27 cellular contexts compared by ENCODE assay signal in the genomic region with DNA sequence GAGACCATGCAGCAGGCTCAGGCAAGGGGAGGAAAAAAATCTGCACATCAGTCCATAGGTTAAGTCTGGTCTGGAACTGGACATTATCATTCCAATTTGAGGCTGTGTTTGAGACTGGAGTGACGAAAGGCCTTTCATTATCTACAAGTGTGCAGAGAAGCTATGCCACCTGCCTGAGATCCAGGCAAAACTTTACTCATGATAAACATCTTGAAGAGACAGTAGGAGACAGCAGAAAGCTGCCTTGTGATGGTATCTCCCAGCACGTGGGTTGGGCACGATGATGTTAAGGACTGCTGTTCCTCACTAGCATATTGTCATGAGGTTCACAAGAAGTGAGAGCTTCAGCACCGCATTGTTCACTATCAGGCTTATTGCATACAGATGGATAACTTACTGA.
"Had no signal": no experiment of that assay in that cellular context is flagged by ENCODE, and none has a peak within 500 bp of the region (broad histone marks: within the 10 kb centered on the region; RNA-seq: fewer than 3 reads in every experiment).

No MANE protein-coding gene starts in this region.

- ATAC-seq: activated CD8-positive, alpha-beta T cell treated with anti-CD3 and anti-CD28 coated beads for 36 hours; activated naive CD8-positive, alpha-beta T cell treated with anti-CD3 and anti-CD28 coated beads, Interleukin-2, amount 50 U/mL, for 24 hours; activated T-cell treated with anti-CD3 and anti-CD28 coated beads, Interleukin-2, amount 50 U/mL, for 4 hours; activated T-helper 17 cell treated with anti-CD3 and anti-CD28 coated beads, Interleukin-2, amount 50 U/mL, for 72 hours; body of pancreas; esophagus mucosa; gastroesophageal sphincter; WTC11 had no signal

- H3K27ac ChIP-seq: adrenal gland, body of pancreas, colonic mucosa, gastroesophageal sphincter had no signal

- H3K9me3 ChIP-seq: adrenal gland, body of pancreas, colonic mucosa, gastroesophageal sphincter, heart right ventricle had no signal

- H3K27me3 Mint-ChIP-seq: activated CD8-positive, alpha-beta T cell treated with anti-CD3 and anti-CD28 coated beads for 36 hours; activated naive CD8-positive, alpha-beta T cell treated with anti-CD3 and anti-CD28 coated beads for 36 hours; activated naive CD8-positive, alpha-beta T cell treated with anti-CD3 and anti-CD28 coated beads, Interleukin-2, amount 50 U/mL, for 24 hours had no signal

- H3K36me3 ChIP-seq: adrenal gland, colonic mucosa had no signal

- DNase-seq: activated CD4-positive, alpha-beta T cell treated with anti-CD3 and anti-CD28 coated beads for 1 hour; activated CD4-positive, alpha-beta T cell treated with anti-CD3 and anti-CD28 coated beads for 4 hours; activated CD4-positive, alpha-beta T cell treated with anti-CD3 and anti-CD28 coated beads, Interleukin-2, amount 10 ng/mL, durations not matched to agents 7 days and 5 days; activated CD4-positive, alpha-beta T cell treated with anti-CD3 and anti-CD28 coated beads, Interleukin-2, amount 50 U/mL, for 48 hours; activated CD8-positive, alpha-beta memory T cell treated with anti-CD3 and anti-CD28 coated beads for 24 hours; activated CD8-positive, alpha-beta T cell treated with anti-CD3 and anti-CD28 coated beads for 36 hours; activated effector memory CD4-positive, alpha-beta T cell treated with Interleukin-2 at 50 U/mL for 16 hours; activated gamma-delta T cell treated with Interleukin-2 at 50 U/mL for 16 hours; activated naive CD4-positive, alpha-beta T cell treated with anti-CD3 and anti-CD28 coated beads, Interleukin-2, amount 50 U/mL, for 16 hours; activated naive CD4-positive, alpha-beta T cell treated with Interleukin-2 at 50 U/mL for 16 hours; activated naive CD8-positive, alpha-beta T cell treated with anti-CD3 and anti-CD28 coated beads for 36 hours; activated naive CD8-positive, alpha-beta T cell treated with anti-CD3 and anti-CD28 coated beads, Interleukin-2, amount 50 U/mL, for 24 hours; activated T-cell treated with anti-CD3 and anti-CD28 coated beads, Interleukin-2, amount 50 U/mL, for 4 hours; adrenal gland; amygdala; aorta; body of pancreas; central memory CD4-positive, alpha-beta T cell; cerebellar nuclear complex; colonic mucosa; effector CD8-positive, alpha-beta T cell; foreskin melanocyte; heart right ventricle had no signal

- H3K4me1 Mint-ChIP-seq: activated CD4-positive, alpha-beta T cell treated with anti-CD3 and anti-CD28 coated beads, Interleukin-2, amount 10 ng/mL, durations not matched to agents 7 days and 5 days; activated naive CD8-positive, alpha-beta T cell treated with anti-CD3 and anti-CD28 coated beads for 36 hours; activated naive CD8-positive, alpha-beta T cell treated with anti-CD3 and anti-CD28 coated beads, Interleukin-2, amount 50 U/mL, for 24 hours; activated T-helper 17 cell treated with anti-CD3 and anti-CD28 coated beads, Interleukin-2, amount 50 U/mL, for 72 hours had no signal

- H3K36me3 Mint-ChIP-seq: activated naive CD8-positive, alpha-beta T cell treated with anti-CD3 and anti-CD28 coated beads for 36 hours; WTC11 had no signal

- H3K4me3 ChIP-seq: adrenal gland, body of pancreas, colonic mucosa, gastroesophageal sphincter, heart right ventricle had no signal

- H3K27me3 ChIP-seq: adrenal gland, body of pancreas, colonic mucosa, gastroesophageal sphincter, heart right ventricle had no signal

- H3K27ac Mint-ChIP-seq: activated CD4-positive, alpha-beta T cell treated with anti-CD3 and anti-CD28 coated beads, Interleukin-2, amount 10 ng/mL, durations not matched to agents 7 days and 5 days; activated CD8-positive, alpha-beta T cell treated with anti-CD3 and anti-CD28 coated beads for 36 hours; activated naive CD8-positive, alpha-beta T cell treated with anti-CD3 and anti-CD28 coated beads for 36 hours; activated naive CD8-positive, alpha-beta T cell treated with anti-CD3 and anti-CD28 coated beads, Interleukin-2, amount 50 U/mL, for 24 hours; activated T-helper 17 cell treated with anti-CD3 and anti-CD28 coated beads, Interleukin-2, amount 50 U/mL, for 72 hours; WTC11 had no signal

- H3K9me3 Mint-ChIP-seq: activated CD4-positive, alpha-beta T cell treated with anti-CD3 and anti-CD28 coated beads, Interleukin-2, amount 10 ng/mL, durations not matched to agents 7 days and 5 days; activated CD8-positive, alpha-beta T cell treated with anti-CD3 and anti-CD28 coated beads for 36 hours; activated naive CD8-positive, alpha-beta T cell treated with anti-CD3 and anti-CD28 coated beads for 36 hours; activated naive CD8-positive, alpha-beta T cell treated with anti-CD3 and anti-CD28 coated beads, Interleukin-2, amount 50 U/mL, for 24 hours; activated T-cell treated with anti-CD3 and anti-CD28 coated beads, Interleukin-2, amount 50 U/mL, for 4 hours; activated T-helper 17 cell treated with anti-CD3 and anti-CD28 coated beads, Interleukin-2, amount 50 U/mL, for 72 hours; WTC11 had no signal

- H3K4me3 Mint-ChIP-seq: activated CD4-positive, alpha-beta T cell treated with anti-CD3 and anti-CD28 coated beads, Interleukin-2, amount 10 ng/mL, durations not matched to agents 7 days and 5 days; activated CD8-positive, alpha-beta T cell treated with anti-CD3 and anti-CD28 coated beads for 36 hours; activated naive CD8-positive, alpha-beta T cell treated with anti-CD3 and anti-CD28 coated beads for 36 hours; activated naive CD8-positive, alpha-beta T cell treated with anti-CD3 and anti-CD28 coated beads, Interleukin-2, amount 50 U/mL, for 24 hours; activated T-cell treated with anti-CD3 and anti-CD28 coated beads, Interleukin-2, amount 50 U/mL, for 4 hours; activated T-helper 17 cell treated with anti-CD3 and anti-CD28 coated beads, Interleukin-2, amount 50 U/mL, for 72 hours; WTC11 had no signal

- H3K4me1 ChIP-seq: adrenal gland, colonic mucosa had no signal
